8 cellular contexts compared by ENCODE assay signal in the genomic region with DNA sequence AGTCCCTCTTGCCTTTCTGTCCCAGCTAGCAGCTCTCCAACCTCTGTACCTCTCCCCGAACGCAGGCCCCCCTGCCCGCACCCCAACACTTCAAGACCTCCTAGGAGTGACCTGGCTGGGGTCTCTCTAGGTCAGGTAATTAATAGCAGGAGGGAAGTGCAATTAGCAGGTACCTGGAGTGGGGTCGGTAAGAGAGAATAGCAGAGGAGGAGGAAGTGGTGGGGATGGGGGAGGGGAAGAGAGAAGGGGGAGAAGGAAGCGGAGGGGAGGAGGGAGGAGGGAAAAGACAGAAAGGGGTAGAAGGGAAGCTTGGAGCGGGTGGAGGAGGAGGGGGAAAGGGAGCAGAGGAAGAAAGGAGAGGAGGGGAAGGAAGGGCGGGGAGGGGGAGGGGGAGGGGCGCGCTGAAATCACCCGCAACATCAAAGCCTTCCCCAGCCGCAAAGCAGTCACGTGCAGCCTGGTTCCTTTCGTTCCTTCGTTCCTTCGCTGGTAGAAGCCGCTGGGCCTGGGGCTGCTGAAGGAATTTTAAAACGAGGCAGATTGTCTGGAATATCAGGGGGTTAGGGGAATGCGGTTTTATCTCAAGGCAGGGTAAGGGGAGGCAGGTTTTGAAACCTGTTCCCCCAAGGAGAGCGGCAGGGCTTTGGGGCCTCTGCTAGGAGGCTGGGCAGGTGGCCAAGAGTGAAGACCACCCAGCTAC. TPM values are rescaled to one million over a fixed set of nuclear protein-coding genes. Genes with fewer than 3 reads are reported as not detected.
DNase-seq lines count a peak whose midpoint lies in the region; ATAC-seq and TF ChIP-seq lines count a peak whose summit lies in the region.

No MANE protein-coding gene starts in this region.

- ATAC-seq in WTC11 (peak; percentile 19), HG03139 (IDR thresholded peaks at IDR 0.05; ENCODE audit: unreplicated experiment) (no peak), HG02759 (IDR thresholded peaks at IDR 0.05; ENCODE audit: unreplicated experiment) (no peak)

- H3K36me3 ChIP-seq in KOPT-K1 (ENCODE audit: insufficient read depth, low read length) (no peaks in the 10 kb centered on the region), cardiac muscle cell (no peaks in the 10 kb centered on the region), ascending aorta (no peaks in the 10 kb centered on the region)

- H3K9me3 ChIP-seq in KOPT-K1 (ENCODE audit: insufficient read depth, low read length, poor library complexity, severe bottlenecking): no peaks in the 10 kb centered on the region
- H3K9me3 ChIP-seq in cardiac muscle cell (ENCODE audit: low read depth): no peaks in the 10 kb centered on the region
- H3K9me3 ChIP-seq in ascending aorta: no peaks in the 10 kb centered on the region

- peaks cover 74% of the 10 kb centered on the region for H3K4me1 Mint-ChIP-seq in WTC11

- H3K27ac ChIP-seq in KOPT-K1 (ENCODE audit: low read depth, low read length, poor library complexity, severe bottlenecking) (peak overlapping the region; percentile 75), cardiac muscle cell (no peak overlapping the region), ascending aorta (no peak overlapping the region)

- intact Hi-C loops in posterior vena cava (cut with DNase I): no loop called here
- intact Hi-C loops in ascending aorta (cut with DNase I): no loop called here

- H3K4me1 ChIP-seq in cardiac muscle cell (ENCODE audit: low read depth) (peaks cover 32% of the 10 kb centered on the region), ascending aorta (peaks cover 0 to 8% of the 10 kb centered on the region in 2 donors)

- H3K36me3 Mint-ChIP-seq in WTC11: no peaks in the 10 kb centered on the region

- H3K27me3 ChIP-seq in cardiac muscle cell (no peaks in the 10 kb centered on the region), ascending aorta (no peaks in the 10 kb centered on the region)

- H3K27me3 Mint-ChIP-seq in WTC11 (ENCODE audit: low read depth): peaks cover 17% of the 10 kb centered on the region

- POLR2A ChIA-PET in WTC11 (lab: Charles Lee): interaction anchor here (0.7 kb wide), 1 partner anchor 20 kb away, joined by 6 read pairs; no protein-coding TSS in a partner anchor

- H3K4me3 Mint-ChIP-seq in WTC11: peak overlapping the region; percentile 56

- TF ChIP-seq CTCF in WTC11 (IDR thresholded peaks at IDR 0.05) (no peak), cardiac muscle cell (IDR thresholded peaks at IDR 0.05; ENCODE audit: low read depth, low read length) (no peak), ascending aorta (IDR thresholded peaks at IDR 0.05) (no peak)

- H3K9me3 Mint-ChIP-seq in WTC11: no peaks in the 10 kb centered on the region

- peak overlapping the region; percentile 68; the same call in 1 of the 2 replicates for H3K27ac Mint-ChIP-seq in WTC11

- DNase-seq in WTC11 (ENCODE audit: low spot score) (peak; percentile 61), cardiac muscle cell (ENCODE audit: low read depth in 1 of 2, low spot score in 1 of 2) (peak; percentile 16 to 52), posterior vena cava (ENCODE audit: low spot score) (no peak), ascending aorta (ENCODE audit: low spot score in 2 of 2) (no peak)
- DNase-seq in stimulated activated CD4-positive, alpha-beta T cell treated with anti-CD3 and anti-CD28 coated beads, TNF-alpha, amount 100 ng/mL, for 4 hours (ENCODE audit: low read depth in 3 of 3): peak; percentile 23 to 45 (median 26)

- H3K4me3 ChIP-seq in cardiac muscle cell (no peak overlapping the region), ascending aorta (no peak overlapping the region)

- CTCF ChIA-PET in WTC11 (lab: Charles Lee): interaction anchor here (0.5 to 4.7 kb wide), 7 partner anchors 14 to 145 kb away, joined by 3 to 22 read pairs (median 4); no protein-coding TSS in a partner anchor

TF ChIP-seq in WTC11, 78 proteins besides CTCF, POLR2A, EP300 and RAD21:
- TF ChIP-seq, protein P1, sequence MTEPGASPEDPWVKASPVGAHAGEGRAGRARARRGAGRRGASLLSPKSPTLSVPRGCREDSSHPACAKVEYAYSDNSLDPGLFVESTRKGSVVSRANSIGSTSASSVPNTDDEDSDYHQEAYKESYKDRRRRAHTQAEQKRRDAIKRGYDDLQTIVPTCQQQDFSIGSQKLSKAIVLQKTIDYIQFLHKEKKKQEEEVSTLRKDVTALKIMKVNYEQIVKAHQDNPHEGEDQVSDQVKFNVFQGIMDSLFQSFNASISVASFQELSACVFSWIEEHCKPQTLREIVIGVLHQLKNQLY (CRISPR knock-in tag; IDR thresholded peaks at IDR 0.05): no peak
- TF ChIP-seq, protein P2, sequence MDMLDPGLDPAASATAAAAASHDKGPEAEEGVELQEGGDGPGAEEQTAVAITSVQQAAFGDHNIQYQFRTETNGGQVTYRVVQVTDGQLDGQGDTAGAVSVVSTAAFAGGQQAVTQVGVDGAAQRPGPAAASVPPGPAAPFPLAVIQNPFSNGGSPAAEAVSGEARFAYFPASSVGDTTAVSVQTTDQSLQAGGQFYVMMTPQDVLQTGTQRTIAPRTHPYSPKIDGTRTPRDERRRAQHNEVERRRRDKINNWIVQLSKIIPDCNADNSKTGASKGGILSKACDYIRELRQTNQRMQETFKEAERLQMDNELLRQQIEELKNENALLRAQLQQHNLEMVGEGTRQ (CRISPR knock-in tag; IDR thresholded peaks at IDR 0.05): peak; percentile 88
- TF ChIP-seq, protein P3, sequence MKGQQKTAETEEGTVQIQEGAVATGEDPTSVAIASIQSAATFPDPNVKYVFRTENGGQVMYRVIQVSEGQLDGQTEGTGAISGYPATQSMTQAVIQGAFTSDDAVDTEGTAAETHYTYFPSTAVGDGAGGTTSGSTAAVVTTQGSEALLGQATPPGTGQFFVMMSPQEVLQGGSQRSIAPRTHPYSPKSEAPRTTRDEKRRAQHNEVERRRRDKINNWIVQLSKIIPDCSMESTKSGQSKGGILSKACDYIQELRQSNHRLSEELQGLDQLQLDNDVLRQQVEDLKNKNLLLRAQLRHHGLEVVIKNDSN (CRISPR knock-in tag; IDR thresholded peaks at IDR 0.05): peak; percentile 87
- TF ChIP-seq, protein P4, sequence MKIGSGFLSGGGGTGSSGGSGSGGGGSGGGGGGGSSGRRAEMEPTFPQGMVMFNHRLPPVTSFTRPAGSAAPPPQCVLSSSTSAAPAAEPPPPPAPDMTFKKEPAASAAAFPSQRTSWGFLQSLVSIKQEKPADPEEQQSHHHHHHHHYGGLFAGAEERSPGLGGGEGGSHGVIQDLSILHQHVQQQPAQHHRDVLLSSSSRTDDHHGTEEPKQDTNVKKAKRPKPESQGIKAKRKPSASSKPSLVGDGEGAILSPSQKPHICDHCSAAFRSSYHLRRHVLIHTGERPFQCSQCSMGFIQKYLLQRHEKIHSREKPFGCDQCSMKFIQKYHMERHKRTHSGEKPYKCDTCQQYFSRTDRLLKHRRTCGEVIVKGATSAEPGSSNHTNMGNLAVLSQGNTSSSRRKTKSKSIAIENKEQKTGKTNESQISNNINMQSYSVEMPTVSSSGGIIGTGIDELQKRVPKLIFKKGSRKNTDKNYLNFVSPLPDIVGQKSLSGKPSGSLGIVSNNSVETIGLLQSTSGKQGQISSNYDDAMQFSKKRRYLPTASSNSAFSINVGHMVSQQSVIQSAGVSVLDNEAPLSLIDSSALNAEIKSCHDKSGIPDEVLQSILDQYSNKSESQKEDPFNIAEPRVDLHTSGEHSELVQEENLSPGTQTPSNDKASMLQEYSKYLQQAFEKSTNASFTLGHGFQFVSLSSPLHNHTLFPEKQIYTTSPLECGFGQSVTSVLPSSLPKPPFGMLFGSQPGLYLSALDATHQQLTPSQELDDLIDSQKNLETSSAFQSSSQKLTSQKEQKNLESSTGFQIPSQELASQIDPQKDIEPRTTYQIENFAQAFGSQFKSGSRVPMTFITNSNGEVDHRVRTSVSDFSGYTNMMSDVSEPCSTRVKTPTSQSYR (CRISPR knock-in tag; IDR thresholded peaks at IDR 0.05): no peak
- TF ChIP-seq ETV6 (CRISPR knock-in tag; IDR thresholded peaks at IDR 0.05) (0 out of 2 replicates have a peak, but pooled peaks have one; percentile 52), ZNF263 (CRISPR knock-in tag; IDR thresholded peaks at IDR 0.05; ENCODE audit: low read depth) (peak; percentile 50; the same call in 1 of the 2 replicates), ZNF219 (CRISPR knock-in tag; IDR thresholded peaks at IDR 0.05; ENCODE audit: borderline replicate concordance) (no peak), SMAD3 (CRISPR knock-in tag; IDR thresholded peaks at IDR 0.05; ENCODE audit: borderline replicate concordance) (no peak)
- TF ChIP-seq, protein P5, sequence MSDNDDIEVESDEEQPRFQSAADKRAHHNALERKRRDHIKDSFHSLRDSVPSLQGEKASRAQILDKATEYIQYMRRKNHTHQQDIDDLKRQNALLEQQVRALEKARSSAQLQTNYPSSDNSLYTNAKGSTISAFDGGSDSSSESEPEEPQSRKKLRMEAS (CRISPR knock-in tag; IDR thresholded peaks at IDR 0.05): peak; percentile 33; the same call in 1 of the 2 replicates

RNA-seq across cellular contexts. Expression of a gene that starts 29.3 kb away (rescaled TPM):
- total RNA-seq in WTC11 (2021) (68.6 to 77.0 TPM (median 74.3 TPM) in 3 replicates), cardiac muscle cell (46.4 and 48.8 TPM in 2 replicates), posterior vena cava (10 to 100 TPM; 26.9 to 27.2 TPM), ascending aorta (11.9 TPM)
- 5.7 and 6.4 TPM in 2 replicates for polyA plus RNA-seq in cardiac muscle cell

Comparison
In these comparisons a context has a peak if more than half of its experiments do, and no peak if none do; other contexts are left out.
1. DNase-seq: peak in WTC11 (single experiment), cardiac muscle cell (2 of 2) and stimulated activated CD4-positive, alpha-beta T cell treated with anti-CD3 and anti-CD28 coated beads, TNF-alpha, amount 100 ng/mL, for 4 hours (3 of 3); none in posterior vena cava (single experiment) and ascending aorta (0 of 2).